Comparison of ENCODE assay signal across 14 cellular contexts in the genomic region with DNA sequence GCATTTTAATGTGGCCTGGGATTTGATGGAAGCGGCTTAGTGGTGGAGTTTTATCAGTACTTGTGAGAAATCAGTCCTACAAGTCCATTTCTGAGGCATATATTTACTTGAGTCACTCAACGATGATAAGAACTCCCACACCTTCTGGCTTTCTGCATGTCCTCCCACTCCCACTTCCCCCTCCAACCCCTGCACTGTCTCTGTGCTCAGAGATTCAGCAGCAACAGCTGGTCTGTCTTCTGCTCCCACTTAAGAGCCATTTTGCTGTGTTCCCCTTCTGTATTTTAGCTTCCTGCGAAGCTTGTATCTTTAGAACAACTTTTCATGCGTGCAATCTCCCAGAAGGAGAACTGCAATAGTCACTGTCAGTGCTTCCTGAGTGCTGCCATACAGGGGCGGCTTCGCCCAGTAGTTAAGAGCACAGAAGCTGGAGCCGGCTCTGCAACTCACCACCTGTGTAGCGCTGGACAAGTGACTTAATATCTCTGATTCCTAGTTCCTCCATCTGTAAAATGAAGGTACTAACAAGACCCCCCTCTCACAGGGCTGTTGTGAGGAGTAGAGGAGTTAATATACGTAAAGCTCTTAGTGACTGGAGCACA.
DNase-seq lines count a peak whose midpoint lies in the region; ATAC-seq and TF ChIP-seq lines count a peak whose summit lies in the region.
"Had no signal": no experiment of that assay in that cellular context is flagged by ENCODE, and none has a peak within 500 bp of the region (broad histone marks: within the 10 kb centered on the region; RNA-seq: fewer than 3 reads in every experiment).

No MANE protein-coding gene starts in this region.

- no peak for ATAC-seq in left lobe of liver
- ATAC-seq: CD8-positive, alpha-beta T cell had no signal

- H3K36me3 ChIP-seq in OCI-LY3 (replicated peaks; ENCODE audit: low read depth, low read length) (no peaks in the 10 kb centered on the region), hepatocyte (replicated peaks; ENCODE audit: insufficient read depth, low read depth) (no peaks in the 10 kb centered on the region), H7 (replicated peaks; ENCODE audit: control insufficient read depth, insufficient read depth, low read length) (no peaks in the 10 kb centered on the region)
- H3K36me3 ChIP-seq: lower lobe of right lung, WERI-Rb-1 had no signal

- H4K20me1 ChIP-seq in OCI-LY3 (ENCODE audit: insufficient read depth, low read length): no peaks in the 10 kb centered on the region
- no peaks in the 10 kb centered on the region for H4K20me1 ChIP-seq in hepatocyte (ENCODE audit: insufficient read depth, poor library complexity, severe bottlenecking)

- TF ChIP-seq CTCF in GM13977 (IDR thresholded peaks at IDR 0.05; ENCODE audit: extremely low read depth, insufficient read depth, missing control alignments) (no peak), OCI-LY3 (IDR thresholded peaks at IDR 0.05; ENCODE audit: low read depth, low read length) (no peak), hepatocyte (IDR thresholded peaks at IDR 0.05; ENCODE audit: poor library complexity) (no peak), Calu3 (IDR thresholded peaks at IDR 0.05; ENCODE audit: unreplicated experiment) (no peak)

- no peak overlapping the region for H3K4me3 Mint-ChIP-seq in Calu3 (ENCODE audit: low read depth, unreplicated experiment)
- H3K4me3 Mint-ChIP-seq: CD8-positive, alpha-beta T cell had no signal

- H3K4me2 ChIP-seq in OCI-LY3 (ENCODE audit: low read length) (peak overlapping the region; percentile 37), hepatocyte (peak overlapping the region; percentile 9)

- intact Hi-C loops in Calu3 (cut with micrococcal nuclease; ENCODE audit: unreplicated experiment): no loop called here

- no peak overlapping the region for H3K9ac ChIP-seq in OCI-LY3 (ENCODE audit: low read length)

- no peak overlapping the region for H3K27ac Mint-ChIP-seq in Calu3 (ENCODE audit: unreplicated experiment)
- H3K27ac Mint-ChIP-seq: CD8-positive, alpha-beta T cell had no signal

- no peaks in the 10 kb centered on the region for H3K27me3 Mint-ChIP-seq in Calu3 (ENCODE audit: unreplicated experiment)

- no peaks in the 10 kb centered on the region for H3K9me3 Mint-ChIP-seq in Calu3 (ENCODE audit: low read depth, unreplicated experiment)
- H3K9me3 Mint-ChIP-seq: CD8-positive, alpha-beta T cell had no signal

- H3K4me3 ChIP-seq in OCI-LY3 (ENCODE audit: low read length) (no peak overlapping the region), hepatocyte (no peak overlapping the region), H7 (ENCODE audit: insufficient read depth, low read depth, low read length) (no peak overlapping the region)
- H3K4me3 ChIP-seq: lower lobe of right lung had no signal

- no peaks in the 10 kb centered on the region for H3K36me3 Mint-ChIP-seq in Calu3 (ENCODE audit: insufficient read depth, unreplicated experiment)
- H3K36me3 Mint-ChIP-seq: CD8-positive, alpha-beta T cell had no signal

- H2AFZ ChIP-seq in OCI-LY3 (ENCODE audit: low read depth, low read length) (no peak overlapping the region), hepatocyte (no peak overlapping the region)

- H3K9me3 ChIP-seq in OCI-LY3 (ENCODE audit: insufficient read depth, low read length): no peaks in the 10 kb centered on the region
- H3K9me3 ChIP-seq in hepatocyte (ENCODE audit: low read depth): no peaks in the 10 kb centered on the region
- H3K9me3 ChIP-seq: lower lobe of right lung had no signal

- 69% methylated on average over 9 of the region's 9 CpGs for WGBS in hepatocyte (ENCODE audit: low lambda C conversion rate, missing lambda C conversion rate)

- no peaks in the 10 kb centered on the region for H3K27me3 ChIP-seq in OCI-LY3 (ENCODE audit: low read depth, low read length)
- no peaks in the 10 kb centered on the region for H3K27me3 ChIP-seq in hepatocyte
- no peaks in the 10 kb centered on the region for H3K27me3 ChIP-seq in H7 (ENCODE audit: control insufficient read depth, insufficient read depth, low read length)

- H3K27ac ChIP-seq in OCI-LY3 (ENCODE audit: low read length) (no peak overlapping the region), hepatocyte (no peak overlapping the region)
- H3K27ac ChIP-seq: lower lobe of right lung, WERI-Rb-1 had no signal

- CTCF ChIA-PET in Calu3 (lab: Charles Lee): no interaction called here

- no peaks in the 10 kb centered on the region for H3K79me2 ChIP-seq in OCI-LY3 (ENCODE audit: low read length)
- H3K79me2 ChIP-seq in hepatocyte: no peaks in the 10 kb centered on the region

- no peaks in the 10 kb centered on the region for H3K4me1 Mint-ChIP-seq in Calu3 (ENCODE audit: low read depth, unreplicated experiment)

- in situ Hi-C loops in GM13977 (cut with MboI; ENCODE audit: low pct_unique_long_range_greater_than_20kb, low sequenced_read_pairs, unreplicated experiment): no loop called here

- DNase-seq in AML-193 (lab: John Stamatoyannopoulos, UW) (peak; percentile 61 to 75), GM13977 (ENCODE audit: low spot score) (peak; percentile 38), hepatocyte (ENCODE audit: low spot score) (peak; percentile 31), left lobe of liver (ENCODE audit: low spot score) (no peak), OCI-M2 (lab: John Stamatoyannopoulos, UW; ENCODE audit: unreplicated experiment) (no peak), H7 (no peak), Calu3 (no peak)
- DNase-seq: CD8-positive, alpha-beta T cell; cerebellar nuclear complex; lower lobe of right lung; NK-92 treated with Interleukin-12 subunit alpha and Interleukin-12 subunit beta, amount 100 ng/mL, for 24 hours; retina; WERI-Rb-1 had no signal

- H3K4me1 ChIP-seq in OCI-LY3 (ENCODE audit: low read length) (peaks cover 23% of the 10 kb centered on the region), hepatocyte (ENCODE audit: insufficient read depth) (peaks cover 9% of the 10 kb centered on the region)
- H3K4me1 ChIP-seq: lower lobe of right lung had no signal

- H3K9me2 ChIP-seq in hepatocyte (replicated peaks; ENCODE audit: insufficient read depth): no peaks in the 10 kb centered on the region

- no TSS peak for BruUV-seq in Calu3 (replicated peaks; lab: Mats Ljungman, UMichigan)

Comparison
In these comparisons a context has a peak if more than half of its experiments do, and no peak if none do; other contexts are left out.
1. DNase-seq: peak in AML-193 (2 of 2), GM13977 (single experiment) and hepatocyte (single experiment); none in left lobe of liver (single experiment), OCI-M2 (single experiment), H7 (single experiment) and Calu3 (single experiment).